ENCODE assay signal across 1 cellular context in genomic region chr6:25094726-25095125, GRCh38.
TF ChIP-seq lines count a peak whose summit lies in the region.

No MANE protein-coding gene starts in this region.

TF ChIP-seq in GM23338, 12 proteins besides CTCF, POLR2A, EP300 and RAD21 (continued from another document):
- TF ChIP-seq, protein P1, sequence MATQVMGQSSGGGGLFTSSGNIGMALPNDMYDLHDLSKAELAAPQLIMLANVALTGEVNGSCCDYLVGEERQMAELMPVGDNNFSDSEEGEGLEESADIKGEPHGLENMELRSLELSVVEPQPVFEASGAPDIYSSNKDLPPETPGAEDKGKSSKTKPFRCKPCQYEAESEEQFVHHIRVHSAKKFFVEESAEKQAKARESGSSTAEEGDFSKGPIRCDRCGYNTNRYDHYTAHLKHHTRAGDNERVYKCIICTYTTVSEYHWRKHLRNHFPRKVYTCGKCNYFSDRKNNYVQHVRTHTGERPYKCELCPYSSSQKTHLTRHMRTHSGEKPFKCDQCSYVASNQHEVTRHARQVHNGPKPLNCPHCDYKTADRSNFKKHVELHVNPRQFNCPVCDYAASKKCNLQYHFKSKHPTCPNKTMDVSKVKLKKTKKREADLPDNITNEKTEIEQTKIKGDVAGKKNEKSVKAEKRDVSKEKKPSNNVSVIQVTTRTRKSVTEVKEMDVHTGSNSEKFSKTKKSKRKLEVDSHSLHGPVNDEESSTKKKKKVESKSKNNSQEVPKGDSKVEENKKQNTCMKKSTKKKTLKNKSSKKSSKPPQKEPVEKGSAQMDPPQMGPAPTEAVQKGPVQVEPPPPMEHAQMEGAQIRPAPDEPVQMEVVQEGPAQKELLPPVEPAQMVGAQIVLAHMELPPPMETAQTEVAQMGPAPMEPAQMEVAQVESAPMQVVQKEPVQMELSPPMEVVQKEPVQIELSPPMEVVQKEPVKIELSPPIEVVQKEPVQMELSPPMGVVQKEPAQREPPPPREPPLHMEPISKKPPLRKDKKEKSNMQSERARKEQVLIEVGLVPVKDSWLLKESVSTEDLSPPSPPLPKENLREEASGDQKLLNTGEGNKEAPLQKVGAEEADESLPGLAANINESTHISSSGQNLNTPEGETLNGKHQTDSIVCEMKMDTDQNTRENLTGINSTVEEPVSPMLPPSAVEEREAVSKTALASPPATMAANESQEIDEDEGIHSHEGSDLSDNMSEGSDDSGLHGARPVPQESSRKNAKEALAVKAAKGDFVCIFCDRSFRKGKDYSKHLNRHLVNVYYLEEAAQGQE (IDR thresholded peaks at IDR 0.05; ENCODE audit: unreplicated experiment) = no peak
